ENCODE assay signal across 14 cellular contexts in the genomic region with DNA sequence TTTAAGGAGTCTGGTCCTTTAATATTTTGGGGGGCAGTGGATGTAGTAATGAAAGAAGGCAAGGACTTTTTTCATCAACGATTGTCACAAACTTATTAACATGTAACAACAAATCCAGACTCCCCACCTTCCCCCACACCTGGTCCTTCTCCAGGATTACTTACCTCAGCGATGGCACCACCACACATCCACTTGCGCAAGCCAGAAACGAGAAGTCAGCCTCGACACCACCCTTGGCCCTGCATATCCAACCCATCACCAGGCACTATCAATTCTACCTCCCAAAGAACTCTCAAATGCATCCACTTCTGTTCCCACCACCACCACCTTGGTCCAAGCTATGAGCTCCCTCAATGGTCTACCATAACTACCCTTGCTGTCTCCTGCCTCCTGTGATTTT. TPM values are rescaled to one million over a fixed set of nuclear protein-coding genes. Genes with fewer than 3 reads are reported as not detected.
DNase-seq lines count a peak whose midpoint lies in the region; ATAC-seq and TF ChIP-seq lines count a peak whose summit lies in the region.
"Had no signal": no experiment of that assay in that cellular context is flagged by ENCODE, and none has a peak within 500 bp of the region (broad histone marks: within the 10 kb centered on the region; RNA-seq: fewer than 3 reads in every experiment).

No MANE protein-coding gene starts in this region.

- TF ChIP-seq POLR2A in HCT116 (IDR thresholded peaks at IDR 0.05; ENCODE audit: borderline replicate concordance, extremely low read depth, insufficient read depth, insufficient read length), result no peak

- POLR2A ChIA-PET in CD4-positive, alpha-beta memory T cell (lab: Charles Lee; ENCODE audit: partially characterized antibody), result interaction anchor here (0.5 to 7.6 kb wide), 11 partner anchors 13 to 146 kb away, joined by 3 to 119 read pairs (median 6); no protein-coding TSS in a partner anchor
- POLR2A ChIA-PET in HCT116 (lab: Charles Lee), result interaction anchor here (0.7 to 9.1 kb wide), 13 partner anchors 9 to 161 kb away, joined by 3 to 83 read pairs (median 4); no protein-coding TSS in a partner anchor

- H3K27me3 ChIP-seq in CD4-positive, alpha-beta memory T cell (ENCODE audit: insufficient read depth, low read length), result no peaks in the 10 kb centered on the region
- H3K27me3 ChIP-seq in HCT116 (ENCODE audit: insufficient read depth, low read length), result no peaks in the 10 kb centered on the region
- H3K27me3 ChIP-seq: neutrophil, suprapubic skin had no signal

- no peak for TF ChIP-seq RAD21 in HCT116 (IDR thresholded peaks at IDR 0.05; ENCODE audit: low read depth)

- peaks cover 16% of the 10 kb centered on the region for H3K36me3 ChIP-seq in CD4-positive, alpha-beta memory T cell (ENCODE audit: insufficient read depth, low read length)
- peaks cover 33 to 86% of the 10 kb centered on the region in 2 experiments for H3K36me3 ChIP-seq in HCT116 (ENCODE audit: control insufficient read depth in 1 of 2, insufficient read depth in 2 of 2, low read length in 2 of 2)

- H3K9me3 ChIP-seq in CD4-positive, alpha-beta memory T cell (ENCODE audit: control insufficient read depth in 1 of 2, low read length in 2 of 2), result no peaks in the 10 kb centered on the region
- H3K9me3 ChIP-seq in HCT116 (ENCODE audit: control insufficient read depth in 1 of 2, insufficient read depth in 1 of 2, low read depth in 1 of 2, low read length in 2 of 2), result no peaks in the 10 kb centered on the region
- H3K9me3 ChIP-seq: neutrophil, suprapubic skin had no signal

- peaks cover 93% of the 10 kb centered on the region for H3K4me1 ChIP-seq in CD4-positive, alpha-beta memory T cell (ENCODE audit: insufficient read depth, low read length)
- peaks cover 86 to 90% of the 10 kb centered on the region in 2 experiments for H3K4me1 ChIP-seq in HCT116 (ENCODE audit: control insufficient read depth in 1 of 2, insufficient read depth in 2 of 2, low read length in 2 of 2)

- H3K9ac ChIP-seq in HCT116 (ENCODE audit: low read length), result peak overlapping the region; percentile 78

- H3K4me2 ChIP-seq in HCT116 (ENCODE audit: low read length), result peak overlapping the region; percentile 86

- peak overlapping the region; percentile 86 for H3K27ac ChIP-seq in CD4-positive, alpha-beta memory T cell (ENCODE audit: low read depth, low read length)
- H3K27ac ChIP-seq in HCT116 (ENCODE audit: low read depth, low read length), result peak overlapping the region; percentile 92
- H3K27ac ChIP-seq: neutrophil had no signal

- peaks cover 96% of the 10 kb centered on the region for H4K20me1 ChIP-seq in HCT116 (ENCODE audit: insufficient read depth)

- peak overlapping the region in 1 of 2 donors; percentile 4 for H3K4me3 ChIP-seq in CD4-positive, alpha-beta memory T cell (ENCODE audit: low read length in 2 of 2)
- H3K4me3 ChIP-seq in HCT116 (replicated peaks in 1 of 2; ENCODE audit: low read depth in 1 of 2, low read length in 2 of 2), result peak overlapping the region; percentile 47 to 48
- H3K4me3 ChIP-seq: suprapubic skin had no signal

- H3K4me3 Mint-ChIP-seq in CD4-positive, alpha-beta memory T cell, result peak overlapping the region; percentile 57 to 98 (median 94)
- H3K4me3 Mint-ChIP-seq in activated naive CD8-positive, alpha-beta T cell, result peak overlapping the region; percentile 99
- peak overlapping the region; percentile 11 for H3K4me3 Mint-ChIP-seq in mesothelial cell of epicardium

- peaks cover 81 to 100% (median 89%) of the 10 kb centered on the region in 4 donors for H3K4me1 Mint-ChIP-seq in CD4-positive, alpha-beta memory T cell
- H3K4me1 Mint-ChIP-seq in activated naive CD8-positive, alpha-beta T cell (ENCODE audit: low read depth), result peaks cover 96% of the 10 kb centered on the region
- peaks cover 82% of the 10 kb centered on the region for H3K4me1 Mint-ChIP-seq in mesothelial cell of epicardium

- intact Hi-C loops in CD4-positive, alpha-beta memory T cell (cut with micrococcal nuclease), result no loop called here
- intact Hi-C loops in HCT116 (cut with micrococcal nuclease), result loop anchor here (1.0 kb wide), 1 partner anchor 126 kb away; no protein-coding TSS in a partner anchor

- peak overlapping the region; percentile 82 to 100 (median 99) for H3K27ac Mint-ChIP-seq in CD4-positive, alpha-beta memory T cell
- H3K27ac Mint-ChIP-seq in activated naive CD8-positive, alpha-beta T cell, result peak overlapping the region; percentile 90
- H3K27ac Mint-ChIP-seq in mesothelial cell of epicardium, result peak overlapping the region; percentile 67

- no peaks in the 10 kb centered on the region for H3K27me3 Mint-ChIP-seq in CD4-positive, alpha-beta memory T cell
- no peaks in the 10 kb centered on the region for H3K27me3 Mint-ChIP-seq in activated naive CD8-positive, alpha-beta T cell
- H3K27me3 Mint-ChIP-seq in mesothelial cell of epicardium (ENCODE audit: low read depth), result no peaks in the 10 kb centered on the region

- DNase-seq in CD4-positive, alpha-beta memory T cell, result peak in 1 of 5 donors; percentile 13
- DNase-seq in HCT116 (ENCODE audit: low read depth, low spot score) (no peak), mesothelial cell of epicardium (ENCODE audit: low spot score in 2 of 2, unreplicated experiment in 2 of 2) (no peak), putamen (ENCODE audit: low spot score) (no peak), ecto neural progenitor cell (ENCODE audit: low spot score) (no peak), GM19240 (ENCODE audit: insufficient read length, low spot score) (no peak)
- DNase-seq: KBM-7; NCI-H226; SHP77 treated with DMSO at 0.1 percent for 48 hours; stimulated activated CD4-positive, alpha-beta T cell treated with anti-CD3 and anti-CD28 coated beads, Interleukin-2, amount 100 ng/mL, for 24 hours had no signal

- BruUV-seq in HCT116 (replicated peaks; lab: Mats Ljungman, UMichigan), result no TSS peak

- TF ChIP-seq CTCF in HCT116 (IDR thresholded peaks at IDR 0.05 in 2 of 3, conservative IDR thresholded peaks at IDR 0.05 in 1 of 3; ENCODE audit: borderline replicate concordance in 1 of 3, insufficient read depth in 1 of 3, low read depth in 2 of 3, low read length in 2 of 3), result no peak
- no peak for TF ChIP-seq CTCF in mesothelial cell of epicardium (IDR thresholded peaks at IDR 0.05; ENCODE audit: unreplicated experiment)

- H3K79me2 ChIP-seq in HCT116 (ENCODE audit: insufficient read depth, low read length), result peaks cover 100% of the 10 kb centered on the region

- H3K9me2 ChIP-seq in HCT116 (ENCODE audit: insufficient read depth), result no peaks in the 10 kb centered on the region

- H3K36me3 Mint-ChIP-seq in CD4-positive, alpha-beta memory T cell, result peaks cover 61 to 90% of the 10 kb centered on the region in 2 donors
- peaks cover 30% of the 10 kb centered on the region for H3K36me3 Mint-ChIP-seq in activated naive CD8-positive, alpha-beta T cell
- H3K36me3 Mint-ChIP-seq in mesothelial cell of epicardium, result peaks cover 18% of the 10 kb centered on the region

- CTCF ChIA-PET in CD4-positive, alpha-beta memory T cell (lab: Charles Lee; ENCODE audit: partially characterized antibody), result interaction anchor here (1.0 to 2.1 kb wide), 5 partner anchors 18 to 292 kb away, joined by 3 to 6 read pairs (median 3); no protein-coding TSS in a partner anchor
- CTCF ChIA-PET in HCT116 (lab: Charles Lee), result interaction anchor here (1.3 to 3.1 kb wide), 4 partner anchors 18 to 122 kb away, joined by 3 to 15 read pairs (median 6); no protein-coding TSS in a partner anchor

- H2AFZ ChIP-seq in HCT116 (ENCODE audit: low read depth, low read length, poor library complexity, severe bottlenecking), result no peak overlapping the region

- H3K9me3 Mint-ChIP-seq in CD4-positive, alpha-beta memory T cell, result no peaks in the 10 kb centered on the region
- H3K9me3 Mint-ChIP-seq in activated naive CD8-positive, alpha-beta T cell (ENCODE audit: low read depth), result no peaks in the 10 kb centered on the region
- H3K9me3 Mint-ChIP-seq in mesothelial cell of epicardium, result no peaks in the 10 kb centered on the region

- ATAC-seq in HCT116, result peak; percentile 18; the same call in 1 of the 2 replicates
- no peak for ATAC-seq in GM21825 (IDR thresholded peaks at IDR 0.05; ENCODE audit: unreplicated experiment)

- RAD21 ChIA-PET in HCT116 (lab: Charles Lee; ENCODE audit: low non-redundant PET in 1 of 2, low total read pairs in 2 of 2, uncharacterized antibody in 2 of 2, unreplicated experiment in 2 of 2), result no interaction called here

TF ChIP-seq in HCT116, 20 proteins besides CTCF, POLR2A, EP300 and RAD21:
- TF ChIP-seq, protein P1, sequence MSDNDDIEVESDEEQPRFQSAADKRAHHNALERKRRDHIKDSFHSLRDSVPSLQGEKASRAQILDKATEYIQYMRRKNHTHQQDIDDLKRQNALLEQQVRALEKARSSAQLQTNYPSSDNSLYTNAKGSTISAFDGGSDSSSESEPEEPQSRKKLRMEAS (IDR thresholded peaks at IDR 0.05), result no peak
- TF ChIP-seq SRF (IDR thresholded peaks at IDR 0.05; ENCODE audit: low read depth) (no peak), POLR2AphosphoS5 (IDR thresholded peaks at IDR 0.05; ENCODE audit: low read depth, low read length) (peak; percentile 50), CBX3 (IDR thresholded peaks at IDR 0.05; ENCODE audit: low read depth) (no peak), EZH2 (IDR thresholded peaks at IDR 0.05) (no peak)
TF ChIP-seq in HCT116: peak in this region for 1.

RNA-seq across cellular contexts. Expression of a gene that starts 6.6 kb away (rescaled TPM):
- total RNA-seq in CD4-positive, alpha-beta memory T cell, result 100 to 1,000 TPM; 264 to 277 TPM
- polyA plus RNA-seq in CD4-positive, alpha-beta memory T cell, result 100 to 1,000 TPM; 260 to 268 TPM
- 1,402 TPM for total RNA-seq in HCT116 (2021; ENCODE audit: unreplicated experiment)
- 1,219 and 1,280 TPM in 2 replicates for polyA plus RNA-seq in HCT116 (2012)
- total RNA-seq in mesothelial cell of epicardium, result 195 to 208 TPM (median 204 TPM) in 3 replicates

Comparison
In these comparisons a context has a peak if more than half of its experiments do, and no peak if none do; other contexts are left out.
1. H3K4me3 Mint-ChIP-seq: peak in every context shown above with its lines; median percentile 99 in activated naive CD8-positive, alpha-beta T cell; 94 in CD4-positive, alpha-beta memory T cell; 11 in mesothelial cell of epicardium.